ENCODE assay signal across 8 cellular contexts in the genomic region with DNA sequence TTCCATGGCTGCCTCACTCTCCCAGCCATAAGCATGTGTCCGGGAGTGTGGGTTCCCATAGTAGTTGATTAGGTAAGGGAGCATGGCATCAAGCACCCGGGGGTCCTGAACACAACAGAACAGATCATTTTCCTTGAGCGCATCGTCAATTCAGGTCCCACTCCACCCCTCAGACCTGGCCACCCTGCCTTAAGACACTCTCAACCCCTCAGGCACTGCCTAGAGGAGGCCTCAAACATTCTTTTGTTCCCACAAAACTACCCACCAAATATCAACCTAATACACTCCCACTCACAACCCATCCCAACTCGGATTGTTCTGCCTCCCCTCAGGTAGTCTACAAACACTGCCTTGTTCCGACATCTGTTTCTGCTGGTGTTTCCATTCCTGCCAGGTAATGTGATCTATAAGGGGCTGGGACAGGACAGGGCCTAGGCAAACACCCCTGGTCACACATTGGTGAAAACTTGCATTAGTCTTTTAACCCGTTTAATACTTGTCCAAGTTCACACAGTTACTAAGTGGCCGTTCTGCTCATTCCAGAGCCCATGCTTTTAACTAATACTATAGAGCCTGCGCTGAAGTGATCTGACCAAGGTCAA.
DNase-seq lines count a peak whose midpoint lies in the region; ATAC-seq and TF ChIP-seq lines count a peak whose summit lies in the region.

No MANE protein-coding gene starts in this region.

- peaks cover 30% of the 10 kb centered on the region; the same call in 1 of the 2 replicates for H3K79me2 ChIP-seq in Loucy (ENCODE audit: insufficient read depth, low read length)

- no peaks in the 10 kb centered on the region for H3K27me3 Mint-ChIP-seq in nephron progenitor cell (ENCODE audit: low read depth, poor library complexity)

- peaks cover 16% of the 10 kb centered on the region for H3K36me3 Mint-ChIP-seq in nephron progenitor cell (ENCODE audit: low read depth)

- H3K27me3 ChIP-seq in Loucy (ENCODE audit: insufficient read depth, low read length, poor library complexity, severe bottlenecking) = no peaks in the 10 kb centered on the region
- H3K27me3 ChIP-seq in duodenal mucosa (ENCODE audit: control insufficient read depth in 1 of 2, insufficient read depth in 2 of 2, low read length in 2 of 2) = no peaks in the 10 kb centered on the region

- ATAC-seq in HG03139 (IDR thresholded peaks at IDR 0.05; ENCODE audit: unreplicated experiment) = no peak
- ATAC-seq in GM21381 (IDR thresholded peaks at IDR 0.05; ENCODE audit: unreplicated experiment) = no peak

- peaks cover 32% of the 10 kb centered on the region for H3K4me1 Mint-ChIP-seq in nephron progenitor cell

- peak overlapping the region; percentile 87 for H3K4me2 ChIP-seq in Loucy (ENCODE audit: low read depth, low read length, poor library complexity, severe bottlenecking)

- H3K4me1 ChIP-seq in Loucy (ENCODE audit: insufficient read depth, low read length, poor library complexity, severe bottlenecking) = peaks cover 26% of the 10 kb centered on the region
- peaks cover 23 to 26% of the 10 kb centered on the region in 2 donors for H3K4me1 ChIP-seq in duodenal mucosa (ENCODE audit: control insufficient read depth in 1 of 2, insufficient read depth in 2 of 2, low read length in 2 of 2)

- peaks cover 9% of the 10 kb centered on the region for H3F3A ChIP-seq in Loucy (ENCODE audit: low read depth)

- TF ChIP-seq CTCF in C4-2B (conservative IDR thresholded peaks at IDR 0.05) = no peak
- TF ChIP-seq CTCF in Loucy (conservative IDR thresholded peaks at IDR 0.05; ENCODE audit: low read length) = no peak
- TF ChIP-seq CTCF in nephron progenitor cell (IDR thresholded peaks at IDR 0.05) = no peak

- peak overlapping the region; percentile 96 for H3K4me3 Mint-ChIP-seq in nephron progenitor cell

- H3K9me3 ChIP-seq in Loucy (ENCODE audit: insufficient read depth, low read depth, low read length) (no peaks in the 10 kb centered on the region), duodenal mucosa (ENCODE audit: control insufficient read depth in 1 of 2, low read length in 2 of 2) (no peaks in the 10 kb centered on the region)

- H3K27ac ChIP-seq in C4-2B = peak overlapping the region; percentile 84
- H3K27ac ChIP-seq in duodenal mucosa (ENCODE audit: low read depth, low read length) = no peak overlapping the region

- H3K36me3 ChIP-seq in Loucy (ENCODE audit: insufficient read depth, low read length) (peaks cover 20% of the 10 kb centered on the region), duodenal mucosa (ENCODE audit: control insufficient read depth in 1 of 2, insufficient read depth in 2 of 2, low read length in 2 of 2) (peaks cover 19 to 30% of the 10 kb centered on the region in 2 donors)

- peaks cover 14% of the 10 kb centered on the region for H4K20me1 ChIP-seq in Loucy (ENCODE audit: insufficient read depth, low read length, poor library complexity, severe bottlenecking)

- no peaks in the 10 kb centered on the region for H3K9me2 ChIP-seq in Loucy (replicated peaks; ENCODE audit: low read depth, low read length)

- no peak for DNase-seq in nephron progenitor cell
- no peak for DNase-seq in HuH-7 (ENCODE audit: low spot score)
- no peak for DNase-seq in NCI-H1694 (lab: John Stamatoyannopoulos, UW)

- H3K4me3 ChIP-seq in Loucy (ENCODE audit: low read length, poor library complexity, severe bottlenecking) = peak overlapping the region; percentile 92
- peak overlapping the region; percentile 83 to 98 for H3K4me3 ChIP-seq in duodenal mucosa (ENCODE audit: low read depth in 1 of 2, low read length in 2 of 2)

- H3K9me3 Mint-ChIP-seq in nephron progenitor cell = no peaks in the 10 kb centered on the region

- peak overlapping the region; percentile 7 for H3K27ac Mint-ChIP-seq in nephron progenitor cell

- peak overlapping the region; percentile 86 for H3K9ac ChIP-seq in Loucy (ENCODE audit: low read depth, low read length, poor library complexity, severe bottlenecking)
- peak overlapping the region in 1 of 2 donors; percentile 95 for H3K9ac ChIP-seq in duodenal mucosa (ENCODE audit: low read depth in 1 of 2, low read length in 2 of 2)

- H2AFZ ChIP-seq in Loucy (ENCODE audit: low read length) = no peak overlapping the region
